Comparison of ENCODE assay signal across 26 cellular contexts in the genomic region with DNA sequence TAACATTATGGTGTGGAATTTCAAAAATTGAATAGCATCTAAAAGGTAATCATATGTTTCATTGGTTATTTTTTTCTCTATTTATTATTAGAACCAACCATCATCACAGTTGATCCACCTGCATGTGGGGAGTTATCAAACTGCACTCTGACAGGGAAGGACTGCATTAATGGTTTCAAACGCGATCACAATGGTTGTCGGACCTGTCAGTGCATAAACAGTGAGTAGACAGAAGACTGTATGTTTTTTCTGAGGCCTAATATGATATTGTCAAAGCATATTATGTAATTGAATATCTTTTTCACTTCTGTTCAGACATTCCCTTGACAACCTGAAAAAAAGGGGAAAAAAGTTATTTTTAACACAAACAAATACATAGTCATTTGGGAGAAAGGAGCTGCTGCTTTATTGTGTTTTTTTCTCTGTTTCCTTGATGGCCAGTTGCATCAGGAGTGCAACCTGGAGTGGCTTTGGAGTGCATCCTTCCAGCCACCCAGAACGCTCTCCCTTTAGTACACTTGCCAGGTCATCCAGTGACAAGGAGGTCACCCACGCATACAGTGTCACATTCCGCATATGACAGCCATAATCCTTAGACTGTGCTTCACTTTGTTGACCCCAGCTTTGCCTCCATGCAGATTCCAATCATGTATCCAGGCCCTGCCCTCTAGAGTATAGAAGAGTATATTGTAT.
"Had no signal": no experiment of that assay in that cellular context is flagged by ENCODE, and none has a peak within 500 bp of the region (broad histone marks: within the 10 kb centered on the region; RNA-seq: fewer than 3 reads in every experiment).

No MANE protein-coding gene starts in this region.

- H3K27ac ChIP-seq: ascending aorta, body of pancreas, Peyer's patch, RWPE1, SJCRH30 had no signal

- H3K4me1 ChIP-seq: body of pancreas, Peyer's patch had no signal

- DNase-seq: activated CD4-positive, alpha-beta T cell treated with anti-CD3 and anti-CD28 coated beads for 48 hours; activated CD4-positive, alpha-beta T cell treated with anti-CD3 and anti-CD28 coated beads, Interleukin-2, amount 50 U/mL, for 48 hours; activated CD4-positive, CD25-positive, alpha-beta regulatory T cell treated with anti-CD3 and anti-CD28 coated beads, Interleukin-2, amount 50 U/mL, for 72 hours; activated CD8-positive, alpha-beta memory T cell treated with anti-CD3 and anti-CD28 coated beads for 24 hours; activated effector memory CD4-positive, alpha-beta T cell treated with anti-CD3 and anti-CD28 coated beads, Interleukin-2, amount 50 U/mL, for 16 hours; activated naive CD4-positive, alpha-beta T cell treated with Interleukin-2 at 50 U/mL for 16 hours; activated naive CD8-positive, alpha-beta T cell treated with anti-CD3 and anti-CD28 coated beads, Interleukin-2, amount 50 U/mL, for 24 hours; activated T-cell treated with anti-CD3 and anti-CD28 coated beads, Interleukin-2, amount 50 U/mL, for 4 hours; amniotic stem cell; body of pancreas; MG63; NCI-H1105; NCI-H1436; NCI-H1694 treated with DMSO at 0.1 percent for 48 hours; NCI-H2029 treated with DMSO at 0.1 percent for 48 hours; NCI-H345; NCI-H510A; NCI-H526 treated with DMSO at 0.1 percent for 48 hours; NCI-H82; Peyer's patch; Right ventricle myocardium superior; SJCRH30 had no signal

- ATAC-seq: activated naive CD4-positive, alpha-beta T cell treated with anti-CD3 and anti-CD28 coated beads, Interleukin-2, amount 50 U/mL, for 72 hours; activated naive CD8-positive, alpha-beta T cell treated with anti-CD3 and anti-CD28 coated beads, Interleukin-2, amount 50 U/mL, for 24 hours; activated T-cell treated with anti-CD3 and anti-CD28 coated beads, Interleukin-2, amount 50 U/mL, for 4 hours; body of pancreas; WTC11 had no signal

- H3K9me3 ChIP-seq: ascending aorta, body of pancreas, MG63, Peyer's patch, SJCRH30 had no signal

- H3K27me3 ChIP-seq: ascending aorta, body of pancreas, MG63, Peyer's patch, SJCRH30 had no signal

- H3K4me3 ChIP-seq: ascending aorta, body of pancreas, MG63, Peyer's patch, SJCRH30 had no signal

- H3K36me3 ChIP-seq: SJCRH30 had no signal
